Comparison of ENCODE assay signal across 11 cellular contexts in the genomic region with DNA sequence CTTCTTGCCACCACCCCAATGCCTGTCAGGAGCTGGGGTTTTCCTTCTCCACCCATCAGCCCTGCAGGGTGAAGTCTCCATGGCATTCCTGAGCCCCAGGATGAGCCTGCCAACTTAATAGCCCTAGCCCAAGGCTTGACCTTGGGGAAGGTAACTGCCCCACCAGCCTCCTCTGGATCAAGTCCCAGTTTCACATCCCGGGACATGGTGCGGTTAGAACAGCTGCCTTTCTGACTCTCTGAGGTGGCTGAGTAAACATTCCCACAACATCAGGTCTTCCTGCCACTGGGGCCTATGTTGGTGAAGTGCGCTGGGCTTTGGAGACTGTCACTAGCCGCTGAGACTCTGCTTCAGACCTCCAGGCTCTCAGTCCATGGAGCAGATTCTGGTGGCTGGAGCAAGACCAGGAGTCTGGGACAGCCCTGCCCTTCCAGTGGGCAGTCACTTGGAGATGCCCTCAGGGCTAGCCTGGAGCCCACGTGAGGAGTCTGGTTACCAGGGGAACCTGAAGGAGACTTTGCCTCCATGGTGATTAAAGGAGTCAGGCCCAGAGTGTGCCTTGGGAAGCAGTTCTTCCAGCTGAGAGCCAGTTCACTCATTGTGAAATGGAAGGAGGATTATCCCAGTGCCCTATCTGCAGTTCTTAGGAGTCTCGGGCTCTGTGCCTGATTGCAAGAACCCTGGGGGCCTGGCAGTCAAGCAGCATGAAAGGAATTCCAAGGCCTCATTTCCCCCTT. TPM values are rescaled to one million over a fixed set of nuclear protein-coding genes. Genes with fewer than 3 reads are reported as not detected.
DNase-seq lines count a peak whose midpoint lies in the region; ATAC-seq and TF ChIP-seq lines count a peak whose summit lies in the region.
"Had no signal": no experiment of that assay in that cellular context is flagged by ENCODE, and none has a peak within 500 bp of the region (broad histone marks: within the 10 kb centered on the region; RNA-seq: fewer than 3 reads in every experiment).

No MANE protein-coding gene starts in this region.

- H4K20me1 ChIP-seq in BLaER1 treated with 17β-estradiol and CSF1 and Interleukin-3, amounts not matched to agents 10 nM and 100 nM = no peaks in the 10 kb centered on the region

- intact Hi-C loops in ascending aorta (cut with DNase I) = no loop called here

- no peak overlapping the region for H3K4me3 ChIP-seq in BLaER1 treated with 17β-estradiol and CSF1 and Interleukin-3, amounts not matched to agents 10 nM and 100 nM
- peak overlapping the region; percentile 6 to 19 for H3K4me3 ChIP-seq in duodenal mucosa (ENCODE audit: low read depth in 1 of 2, low read length in 2 of 2)
- H3K4me3 ChIP-seq in MG63 = no peak overlapping the region
- H3K4me3 ChIP-seq in ascending aorta = no peak overlapping the region

- H3K4me1 ChIP-seq in BLaER1 treated with 17β-estradiol and CSF1 and Interleukin-3, amounts not matched to agents 10 nM and 100 nM = peaks cover 40 to 82% (median 55%) of the 10 kb centered on the region in 10 experiments
- H3K4me1 ChIP-seq in duodenal mucosa (ENCODE audit: control insufficient read depth in 1 of 2, insufficient read depth in 2 of 2, low read length in 2 of 2) = peaks cover 19 to 20% of the 10 kb centered on the region in 2 donors
- H3K4me1 ChIP-seq in ascending aorta = peaks cover 0 to 3% of the 10 kb centered on the region in 2 donors

- H3K9ac ChIP-seq in BLaER1 treated with 17β-estradiol and CSF1 and Interleukin-3, amounts not matched to agents 10 nM and 100 nM = peak overlapping the region in 8 of 11 experiments; percentile 5 to 67 (median 54); a peak in 9 of 22 replicates
- H3K9ac ChIP-seq in duodenal mucosa (ENCODE audit: low read depth in 1 of 2, low read length in 2 of 2) = no peak overlapping the region

- peak overlapping the region; percentile 37 to 80 (median 64); a peak in 21 of 22 replicates for H3K27ac ChIP-seq in BLaER1 treated with 17β-estradiol and CSF1 and Interleukin-3, amounts not matched to agents 10 nM and 100 nM
- H3K27ac ChIP-seq in duodenal mucosa (ENCODE audit: low read depth, low read length) (no peak overlapping the region), ascending aorta (no peak overlapping the region)

- no peaks in the 10 kb centered on the region for H3K36me3 Mint-ChIP-seq in memory B cell

- peak overlapping the region; percentile 62 for H3K27ac Mint-ChIP-seq in memory B cell

- no peaks in the 10 kb centered on the region for H3K9me3 Mint-ChIP-seq in memory B cell
- H3K9me3 Mint-ChIP-seq: stimulated activated naive CD8-positive, alpha-beta T cell treated with anti-CD3 and anti-CD28 coated beads, Interleukin-15, Interleukin-2, amounts not matched to agents 100 ng/mL and 50 ng/mL, for 24 hours had no signal

- no peak for TF ChIP-seq CTCF in ascending aorta (IDR thresholded peaks at IDR 0.05)

- peak overlapping the region; percentile 77 to 95 (median 84) for H3K4me2 ChIP-seq in BLaER1 treated with 17β-estradiol and CSF1 and Interleukin-3, amounts not matched to agents 10 nM and 100 nM

- DNase-seq in NCI-H226 (peak; percentile 41), memory B cell (ENCODE audit: low spot score in 2 of 2) (no peak), MG63 (no peak), NCI-H1048 (lab: John Stamatoyannopoulos, UW) (no peak), ascending aorta (ENCODE audit: low spot score in 2 of 2) (no peak)
- DNase-seq: activated T-cell treated with anti-CD3 and anti-CD28 coated beads for 4 hours, NCI-H524 had no signal

- no peaks in the 10 kb centered on the region for H3K36me3 ChIP-seq in BLaER1 treated with 17β-estradiol and CSF1 and Interleukin-3, amounts not matched to agents 10 nM and 100 nM
- H3K36me3 ChIP-seq in duodenal mucosa (ENCODE audit: control insufficient read depth in 1 of 2, insufficient read depth in 2 of 2, low read length in 2 of 2) (no peaks in the 10 kb centered on the region), MG63 (no peaks in the 10 kb centered on the region), ascending aorta (no peaks in the 10 kb centered on the region)

- H3K4me1 Mint-ChIP-seq in memory B cell = peaks cover 25% of the 10 kb centered on the region

- no peaks in the 10 kb centered on the region for H3K27me3 ChIP-seq in BLaER1 treated with 17β-estradiol and CSF1 and Interleukin-3, amounts not matched to agents 10 nM and 100 nM
- H3K27me3 ChIP-seq in duodenal mucosa (ENCODE audit: control insufficient read depth in 1 of 2, insufficient read depth in 2 of 2, low read length in 2 of 2) (no peaks in the 10 kb centered on the region), MG63 (no peaks in the 10 kb centered on the region), ascending aorta (no peaks in the 10 kb centered on the region)

- no peaks in the 10 kb centered on the region for H3K27me3 Mint-ChIP-seq in memory B cell

- ATAC-seq in memory B cell (ENCODE audit: low read depth) (no peak), HG02852 (IDR thresholded peaks at IDR 0.05; ENCODE audit: unreplicated experiment) (no peak)

- H3K9me3 ChIP-seq in BLaER1 treated with 17β-estradiol and CSF1 and Interleukin-3, amounts not matched to agents 10 nM and 100 nM (replicated peaks in 1 of 11) = no peaks in the 10 kb centered on the region
- no peaks in the 10 kb centered on the region for H3K9me3 ChIP-seq in duodenal mucosa (ENCODE audit: control insufficient read depth in 1 of 2, low read length in 2 of 2)
- no peaks in the 10 kb centered on the region; the same call in 1 of the 2 replicates for H3K9me3 ChIP-seq in MG63
- no peaks in the 10 kb centered on the region for H3K9me3 ChIP-seq in ascending aorta

- H3K4me3 Mint-ChIP-seq in memory B cell = no peak overlapping the region

RNA-seq across cellular contexts. Expression of a gene that starts 56.8 kb away (rescaled TPM):
- 23.1 and 35.9 TPM in 2 replicates for total RNA-seq in MG63 (2014; rRNA removed; shearing (Covaris generic); ENCODE audit: low replicate concordance)
- total RNA-seq in ascending aorta = 5.7 TPM

Comparison
In these comparisons a context has a peak if more than half of its experiments do, and no peak if none do; other contexts are left out.
1. H3K27ac ChIP-seq: peak in BLaER1 treated with 17β-estradiol and CSF1 and Interleukin-3, amounts not matched to agents 10 nM and 100 nM (11 of 11); none in duodenal mucosa (single experiment) and ascending aorta (0 of 2).
2. H3K4me3 ChIP-seq: peak in duodenal mucosa (2 of 2); none in BLaER1 treated with 17β-estradiol and CSF1 and Interleukin-3, amounts not matched to agents 10 nM and 100 nM (0 of 10), MG63 (single experiment) and ascending aorta (0 of 2).
3. H3K9ac ChIP-seq: peak in BLaER1 treated with 17β-estradiol and CSF1 and Interleukin-3, amounts not matched to agents 10 nM and 100 nM (8 of 11); none in duodenal mucosa (0 of 2).